11 cellular contexts compared by ENCODE assay signal in the genomic region with DNA sequence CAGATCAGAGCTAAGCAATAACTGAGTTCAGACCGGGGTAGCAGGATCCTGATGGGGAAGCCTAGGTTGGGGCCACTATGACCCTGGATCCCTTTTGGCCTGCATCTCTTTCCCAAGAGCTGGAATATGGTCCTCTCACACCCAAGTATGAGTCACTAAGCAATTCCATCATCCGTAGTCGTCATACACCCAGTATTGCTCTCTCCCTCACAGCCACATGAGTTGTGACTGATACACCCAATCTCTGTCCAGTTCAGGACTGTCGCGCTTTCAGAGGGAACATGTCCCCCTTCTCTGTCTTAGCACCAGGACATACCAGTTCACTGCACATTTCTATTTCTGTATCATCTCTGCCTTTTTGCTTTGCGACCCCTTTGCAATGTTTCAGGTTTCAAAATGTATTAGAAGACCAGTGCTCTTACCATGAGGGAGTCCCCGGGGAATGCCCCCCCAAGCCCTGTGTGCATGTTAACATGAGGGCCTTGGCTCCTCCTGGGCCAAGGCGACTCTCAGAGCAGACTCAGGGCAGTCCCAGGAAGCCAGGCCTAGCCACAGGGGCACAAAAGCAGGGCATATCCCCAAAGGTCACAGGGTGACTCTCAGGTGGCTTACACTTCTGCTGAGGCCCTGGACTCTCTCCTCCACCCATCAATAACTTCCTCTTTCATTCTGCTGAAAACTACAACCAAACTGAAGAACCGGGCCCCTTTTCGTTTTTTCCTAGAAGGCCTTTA.
DNase-seq lines count a peak whose midpoint lies in the region; ATAC-seq, FAIRE-seq and TF ChIP-seq lines count a peak whose summit lies in the region.
"Had no signal": no experiment of that assay in that cellular context is flagged by ENCODE, and none has a peak within 500 bp of the region (broad histone marks: within the 10 kb centered on the region; RNA-seq: fewer than 3 reads in every experiment).

No MANE protein-coding gene starts in this region.

- no peaks in the 10 kb centered on the region for H3K4me1 ChIP-seq in breast epithelium
- peaks cover 8% of the 10 kb centered on the region for H3K4me1 ChIP-seq in IMR-90 (ENCODE audit: control insufficient read depth, insufficient read depth, low read length)
- H3K4me1 ChIP-seq in aorta (ENCODE audit: control insufficient read depth in 1 of 2, insufficient read depth in 2 of 2, low read length in 2 of 2), result no peaks in the 10 kb centered on the region

- no peak overlapping the region for H2BK20ac ChIP-seq in IMR-90 (ENCODE audit: low read depth, low read length)

- BruUV-seq in MCF 10A (replicated peaks; lab: Mats Ljungman, UMichigan) (no TSS peak), IMR-90 (replicated peaks; lab: Mats Ljungman, UMichigan) (no TSS peak)

- no peaks in the 10 kb centered on the region for H4K20me1 ChIP-seq in IMR-90 (ENCODE audit: insufficient read depth, low read length)

- no peak overlapping the region for H3K23ac ChIP-seq in IMR-90 (ENCODE audit: low read depth, low read length)

- H3K14ac ChIP-seq in IMR-90 (replicated peaks; ENCODE audit: low read depth, low read length), result no peak overlapping the region

- 96% methylated on average over 4 of the region's 10 CpGs; no CpG with 5 or more reads in 1 of the 2 experiments for WGBS in IMR-90 (ENCODE audit: extremely low coverage in 2 of 2, insufficient read length in 1 of 2), 2 experiments
- WGBS in aorta, 2 donors, result 87% methylated on average over 10 of the region's 10 CpGs

- TF ChIP-seq POLR2A in breast epithelium (IDR thresholded peaks at IDR 0.05), result no peak
- TF ChIP-seq POLR2A in IMR-90 (IDR thresholded peaks at IDR 0.05; ENCODE audit: low read depth, low read length), result no peak

- H3K4me2 ChIP-seq in IMR-90 (ENCODE audit: low read depth, low read length), result no peak overlapping the region

- H2BK5ac ChIP-seq in IMR-90 (ENCODE audit: low read depth, low read length, poor library complexity, severe bottlenecking), result no peak overlapping the region

- H3K4me1 Mint-ChIP-seq in MCF 10A (ENCODE audit: insufficient read depth, unreplicated experiment), result no peaks in the 10 kb centered on the region

- intact Hi-C loops in MCF 10A (cut with micrococcal nuclease), result no loop called here
- intact Hi-C loops in breast epithelium (cut with DNase I; ENCODE audit: low total_unique reads), result no loop called here
- intact Hi-C loops in IMR-90 (cut with micrococcal nuclease), result no loop called here
- intact Hi-C loops in aorta (cut with DNase I), result no loop called here

- H4K8ac ChIP-seq in IMR-90 (ENCODE audit: low read depth in 2 of 2, low read length in 2 of 2), result no peak overlapping the region

- no peak overlapping the region for H4K91ac ChIP-seq in IMR-90 (ENCODE audit: insufficient read depth, low read depth, low read length)

- H3K9me1 ChIP-seq in IMR-90 (ENCODE audit: insufficient read depth, low read length), result no peaks in the 10 kb centered on the region

- CTCF ChIA-PET in MCF 10A (lab: Yijun Ruan, JAX), result interaction anchor here (0.7 kb wide), 1 partner anchor 199 kb away, joined by 5 read pairs; a partner anchor contains a TSS
- CTCF ChIA-PET in IMR-90 (lab: Yijun Ruan, JAX), result no interaction called here

- H3K9me3 Mint-ChIP-seq in MCF 10A (ENCODE audit: unreplicated experiment), result no peaks in the 10 kb centered on the region
- H3K9me3 Mint-ChIP-seq: activated naive CD8-positive, alpha-beta T cell treated with anti-CD3 and anti-CD28 coated beads, Interleukin-2, amount 10 ng/mL, durations not matched to agents 7 days and 5 days; CD4-positive, alpha-beta T cell; T-cell had no signal

- H3K27me3 ChIP-seq in breast epithelium, result no peaks in the 10 kb centered on the region
- H3K27me3 ChIP-seq in IMR-90 (ENCODE audit: control insufficient read depth, insufficient read depth, low read length), result no peaks in the 10 kb centered on the region
- no peaks in the 10 kb centered on the region for H3K27me3 ChIP-seq in aorta (ENCODE audit: control insufficient read depth in 1 of 2, insufficient read depth in 2 of 2, low read length in 1 of 2)

- TF ChIP-seq CTCF in MCF 10A (IDR thresholded peaks at IDR 0.05; ENCODE audit: unreplicated experiment) (no peak), breast epithelium (IDR thresholded peaks at IDR 0.05) (no peak), IMR-90 (conservative IDR thresholded peaks at IDR 0.05; ENCODE audit: low read depth, low read length) (no peak), cardiac fibroblast (IDR thresholded peaks at IDR 0.05; ENCODE audit: low read depth, low read length) (no peak)

- H3K4me3 ChIP-seq in breast epithelium, result no peak overlapping the region
- H3K4me3 ChIP-seq in IMR-90 (ENCODE audit: insufficient read depth, low read depth, low read length), result no peak overlapping the region
- H3K4me3 ChIP-seq in cardiac fibroblast (replicated peaks in 1 of 2; ENCODE audit: low read depth in 2 of 2, low read length in 2 of 2), result no peak overlapping the region
- no peak overlapping the region for H3K4me3 ChIP-seq in aorta (ENCODE audit: low read length in 2 of 2)

- TF ChIP-seq RAD21 in IMR-90 (IDR thresholded peaks at IDR 0.05; ENCODE audit: low read length), result no peak

- H3K27me3 Mint-ChIP-seq in MCF 10A (ENCODE audit: insufficient read depth, unreplicated experiment), result no peaks in the 10 kb centered on the region
- H3K27me3 Mint-ChIP-seq: activated naive CD8-positive, alpha-beta T cell treated with anti-CD3 and anti-CD28 coated beads, Interleukin-2, amount 10 ng/mL, durations not matched to agents 7 days and 5 days; CD4-positive, alpha-beta T cell; T-cell had no signal

- in situ Hi-C loops in IMR-90 (cut with MboI; ENCODE audit: low sequenced_read_pairs), result no loop called here

- H2AK9ac ChIP-seq in IMR-90 (replicated peaks; ENCODE audit: low read depth, low read length, poor library complexity), result no peak overlapping the region

- POLR2A ChIA-PET in MCF 10A (lab: Yijun Ruan, JAX), result no interaction called here
- POLR2A ChIA-PET in IMR-90 (lab: Charles Lee; ENCODE audit: unreplicated experiment), result no interaction called here

- dilution Hi-C loops in IMR-90 (cut with HindIII; ENCODE audit: low sequenced_read_pairs, unreplicated experiment), result no loop called here

- ATAC-seq in IMR-90 (ENCODE audit: low read depth), result peak; percentile 37
- ATAC-seq in aorta (ENCODE audit: low FRiP score), result peak; percentile 23
- ATAC-seq: T-cell had no signal

- H3K79me1 ChIP-seq in IMR-90 (ENCODE audit: low read depth in 1 of 2, low read length in 2 of 2), result no peaks in the 10 kb centered on the region

- no peak overlapping the region for H3K27ac Mint-ChIP-seq in MCF 10A (ENCODE audit: low read depth, unreplicated experiment)
- H3K27ac Mint-ChIP-seq: activated naive CD8-positive, alpha-beta T cell treated with anti-CD3 and anti-CD28 coated beads, Interleukin-2, amount 10 ng/mL, durations not matched to agents 7 days and 5 days; CD4-positive, alpha-beta T cell; T-cell had no signal

- no peak overlapping the region for H3K18ac ChIP-seq in IMR-90 (ENCODE audit: low read depth, low read length)

- H3K27ac ChIP-seq in breast epithelium (no peak overlapping the region), IMR-90 (ENCODE audit: insufficient read depth, low read length) (no peak overlapping the region), aorta (ENCODE audit: low read depth in 1 of 2, low read length in 2 of 2) (no peak overlapping the region)

- H3K9me3 ChIP-seq in breast epithelium (no peaks in the 10 kb centered on the region), IMR-90 (ENCODE audit: control insufficient read depth, insufficient read depth, low read length) (no peaks in the 10 kb centered on the region), aorta (ENCODE audit: control insufficient read depth, low read length) (no peaks in the 10 kb centered on the region)

- H3K36me3 ChIP-seq in breast epithelium (no peaks in the 10 kb centered on the region), IMR-90 (ENCODE audit: control insufficient read depth, insufficient read depth, low read length) (0 out of 2 replicates have a peak, but pooled peaks cover 3% of the 10 kb centered on the region), aorta (ENCODE audit: control insufficient read depth in 1 of 2, insufficient read depth in 2 of 2, low read length in 1 of 2) (no peaks in the 10 kb centered on the region)

- DNase-seq in MCF 10A (ENCODE audit: unreplicated experiment) (peak; percentile 32), breast epithelium (ENCODE audit: low spot score in 2 of 2) (no peak), IMR-90 (peak; percentile 68), cardiac fibroblast (ENCODE audit: low read depth in 2 of 2) (peak; percentile 38 to 51), aorta (no peak), frontal cortex (ENCODE audit: low spot score in 2 of 2) (no peak), iPS-NIHi7 (ENCODE audit: extremely low spot score) (no peak), amniotic stem cell (lab: John Stamatoyannopoulos, UW) (no peak)
- DNase-seq: activated naive CD8-positive, alpha-beta T cell treated with anti-CD3 and anti-CD28 coated beads, Interleukin-2, amount 10 ng/mL, durations not matched to agents 7 days and 5 days; CD4-positive, alpha-beta T cell; T-cell had no signal

- H2BK120ac ChIP-seq in IMR-90 (ENCODE audit: low read depth, low read length), result no peak overlapping the region

- H2AFZ ChIP-seq in IMR-90 (replicated peaks; ENCODE audit: low read length, poor library complexity), result no peak overlapping the region

- no peak overlapping the region for H3K4me3 Mint-ChIP-seq in MCF 10A (ENCODE audit: unreplicated experiment)
- H3K4me3 Mint-ChIP-seq: activated naive CD8-positive, alpha-beta T cell treated with anti-CD3 and anti-CD28 coated beads, Interleukin-2, amount 10 ng/mL, durations not matched to agents 7 days and 5 days; CD4-positive, alpha-beta T cell; T-cell had no signal

- H4K5ac ChIP-seq in IMR-90 (ENCODE audit: low read depth, low read length), result no peak overlapping the region

- no peak overlapping the region for H2AK5ac ChIP-seq in IMR-90 (ENCODE audit: low read depth, low read length)

- H3K56ac ChIP-seq in IMR-90 (ENCODE audit: extremely low read depth, insufficient read depth, low read length), result no peak overlapping the region

- H3K4ac ChIP-seq in IMR-90 (ENCODE audit: low read depth, low read length), result no peak overlapping the region

- H3K36me3 Mint-ChIP-seq in MCF 10A (ENCODE audit: insufficient read depth, unreplicated experiment), result no peaks in the 10 kb centered on the region

- FAIRE-seq in frontal cortex (lab: Jason Lieb, UNC), result no peak

- H3K9ac ChIP-seq in IMR-90 (ENCODE audit: low read depth, low read length), result no peak overlapping the region

- no peak overlapping the region for H2BK15ac ChIP-seq in IMR-90 (ENCODE audit: low read depth, low read length)

TF ChIP-seq in IMR-90, 13 proteins besides CTCF, POLR2A, EP300 and RAD21:
- 0 out of 2 replicates have a peak, but pooled peaks have one; percentile 24 for TF ChIP-seq MXI1 (IDR thresholded peaks at IDR 0.05; ENCODE audit: borderline replicate concordance, low read depth, low read length)
- TF ChIP-seq SMC3 (IDR thresholded peaks at IDR 0.05; ENCODE audit: low read depth, low read length), result no peak
- TF ChIP-seq CEBPB (IDR thresholded peaks at IDR 0.05; ENCODE audit: low read depth, low read length), result peak; percentile 63
TF ChIP-seq in IMR-90: peak in this region for 2.

Comparison
In these comparisons a context has a peak if more than half of its experiments do, and no peak if none do; other contexts are left out.
1. DNase-seq: peak in MCF 10A (single experiment), IMR-90 (single experiment) and cardiac fibroblast (2 of 2); none in breast epithelium (0 of 2), aorta (0 of 2), frontal cortex (0 of 2), iPS-NIHi7 (single experiment) and amniotic stem cell (single experiment).